In genomic region chr22:19361501-19362103, GRCh38 we compare ENCODE assay signal across 12 cellular contexts.
A peak's percentile ranks its signal among the peaks of the same experiment; 100 is the strongest.
DNase-seq lines count a peak whose midpoint lies in the region; ATAC-seq and TF ChIP-seq lines count a peak whose summit lies in the region.
"Had no signal": no experiment of that assay in that cellular context is flagged by ENCODE, and none has a peak within 500 bp of the region (broad histone marks: within the 10 kb centered on the region; RNA-seq: fewer than 3 reads in every experiment).

No MANE protein-coding gene starts in this region.

- TF ChIP-seq CTCF in GM06990 (IDR thresholded peaks at IDR 0.05; ENCODE audit: insufficient read depth, low read length, poor library complexity, severe bottlenecking) (no peak), esophagus muscularis mucosa (IDR thresholded peaks at IDR 0.05) (no peak), coronary artery (IDR thresholded peaks at IDR 0.05) (no peak), MCF 10A (IDR thresholded peaks at IDR 0.05; ENCODE audit: unreplicated experiment) (no peak)

- H3K27me3 Mint-ChIP-seq in MCF 10A (ENCODE audit: insufficient read depth, unreplicated experiment): no peaks in the 10 kb centered on the region
- H3K27me3 Mint-ChIP-seq: CD4-positive, alpha-beta memory T cell had no signal

- DNase-seq in GM06990 (ENCODE audit: extremely low read depth, insufficient read length) (peak; percentile 72), esophagus muscularis mucosa (ENCODE audit: extremely low spot score) (peak; percentile 70), G401 (ENCODE audit: low spot score) (no peak), NCI-H1694 treated with DMSO at 0.1 percent for 48 hours (lab: John Stamatoyannopoulos, UW) (no peak), coronary artery (ENCODE audit: low spot score) (no peak), MCF 10A (ENCODE audit: unreplicated experiment) (no peak)
- DNase-seq: CD4-positive, alpha-beta memory T cell; heart left ventricle had no signal

- CTCF ChIA-PET in MCF 10A (lab: Yijun Ruan, JAX): no interaction called here

- H3K36me3 Mint-ChIP-seq in MCF 10A (ENCODE audit: insufficient read depth, unreplicated experiment): peaks cover 76% of the 10 kb centered on the region

- intact Hi-C loops in esophagus muscularis mucosa (cut with DNase I): loop anchor here (10.0 kb wide), 1 partner anchor 177 kb away; no protein-coding TSS in a partner anchor
- intact Hi-C loops in MCF 10A (cut with micrococcal nuclease): no loop called here

- peaks cover 42% of the 10 kb centered on the region for H3K36me3 ChIP-seq in GM06990 (ENCODE audit: control insufficient read depth, insufficient read depth, low read length)
- H3K36me3 ChIP-seq in esophagus muscularis mucosa: peaks cover 48 to 97% (median 80%) of the 10 kb centered on the region in 4 donors

- H3K4me3 ChIP-seq in GM06990 (replicated peaks; ENCODE audit: low read depth, low read length) (no peak overlapping the region), esophagus muscularis mucosa (no peak overlapping the region), coronary artery (no peak overlapping the region)
- H3K4me3 ChIP-seq: heart left ventricle, suprapubic skin had no signal

- WGBS in esophagus muscularis mucosa: 87% methylated on average over 7 of the region's 7 CpGs

- H3K27me3 ChIP-seq in GM06990 (replicated peaks; ENCODE audit: control insufficient read depth, insufficient read depth, low read length): no peaks in the 10 kb centered on the region
- no peaks in the 10 kb centered on the region for H3K27me3 ChIP-seq in esophagus muscularis mucosa
- H3K27me3 ChIP-seq: heart left ventricle, suprapubic skin had no signal

- no peak for TF ChIP-seq POLR2A in esophagus muscularis mucosa (IDR thresholded peaks at IDR 0.05; ENCODE audit: low read depth)

- TF ChIP-seq EP300 in esophagus muscularis mucosa (IDR thresholded peaks at IDR 0.05): no peak

- no peaks in the 10 kb centered on the region for H3K9me3 Mint-ChIP-seq in MCF 10A (ENCODE audit: unreplicated experiment)
- H3K9me3 Mint-ChIP-seq: CD4-positive, alpha-beta memory T cell had no signal

- peaks cover 0 to 4% (median 0%) of the 10 kb centered on the region in 4 donors for H3K4me1 ChIP-seq in esophagus muscularis mucosa
- H3K4me1 ChIP-seq: heart left ventricle, suprapubic skin had no signal

- no peak overlapping the region for H3K27ac Mint-ChIP-seq in MCF 10A (ENCODE audit: low read depth, unreplicated experiment)

- ATAC-seq in GM21390 (IDR thresholded peaks at IDR 0.05; ENCODE audit: unreplicated experiment) (peak; percentile 82), HG03439 (IDR thresholded peaks at IDR 0.05; ENCODE audit: unreplicated experiment) (peak; percentile 69)
- ATAC-seq: heart left ventricle, SK-N-SH treated with all-trans-retinoic acid at 6 μM for 48 hours had no signal

- no peaks in the 10 kb centered on the region for H3K4me1 Mint-ChIP-seq in MCF 10A (ENCODE audit: insufficient read depth, unreplicated experiment)

- H3K27ac ChIP-seq in esophagus muscularis mucosa (replicated peaks in 1 of 4): no peak overlapping the region
- H3K27ac ChIP-seq in coronary artery: no peak overlapping the region
- H3K27ac ChIP-seq: heart left ventricle, suprapubic skin had no signal

- POLR2A ChIA-PET in MCF 10A (lab: Yijun Ruan, JAX): no interaction called here

- H3K9me3 ChIP-seq in esophagus muscularis mucosa: no peaks in the 10 kb centered on the region
- H3K9me3 ChIP-seq: heart left ventricle, suprapubic skin had no signal

- no peak overlapping the region for H3K4me3 Mint-ChIP-seq in MCF 10A (ENCODE audit: unreplicated experiment)
- H3K4me3 Mint-ChIP-seq: CD4-positive, alpha-beta memory T cell had no signal

- in situ Hi-C loops in G401 (cut with HindIII; ENCODE audit: low sequenced_read_pairs): no loop called here

- no TSS peak for BruUV-seq in MCF 10A (replicated peaks; lab: Mats Ljungman, UMichigan)

Comparison
In these comparisons a context has a peak if more than half of its experiments do, and no peak if none do; other contexts are left out.
1. DNase-seq: peak in GM06990 (single experiment) and esophagus muscularis mucosa (single experiment); none in G401 (single experiment), NCI-H1694 treated with DMSO at 0.1 percent for 48 hours (single experiment), coronary artery (single experiment) and MCF 10A (single experiment).